Comparison of ENCODE assay signal across 34 cellular contexts in genomic region chr12:52402377-52402776, GRCh38. TPM values are rescaled to one million over a fixed set of nuclear protein-coding genes. Genes with fewer than 3 reads are reported as not detected.
"Had no signal": no experiment of that assay in that cellular context is flagged by ENCODE, and none has a peak within 500 bp of the region (broad histone marks: within the 10 kb centered on the region; RNA-seq: fewer than 3 reads in every experiment).

No MANE protein-coding gene starts in this region.

- H3K4me3 ChIP-seq: neural progenitor cell, ovary, psoas muscle, right lobe of liver, skin epidermis, smooth muscle cell, spleen, suprapubic skin, testis, tibial artery, transverse colon, upper lobe of right lung, uterus had no signal

- H3K36me3 ChIP-seq: neural progenitor cell, ovary, right lobe of liver, spleen, suprapubic skin, tibial artery, transverse colon, upper lobe of right lung, uterus had no signal

- H2AFZ ChIP-seq: parathyroid adenoma had no signal

- H3K9me3 ChIP-seq: ovary, psoas muscle, right lobe of liver, spleen, suprapubic skin, testis, tibial artery, transverse colon, upper lobe of right lung, uterus had no signal

- H3K27me3 Mint-ChIP-seq: stimulated activated naive CD8-positive, alpha-beta T cell treated with anti-CD3 and anti-CD28 coated beads, Interleukin-15, amount 100 ng/mL, for 72 hours had no signal

- H3K4me2 ChIP-seq: neural progenitor cell, smooth muscle cell had no signal

- ATAC-seq: naive thymus-derived CD4-positive, alpha-beta T cell; natural killer cell; psoas muscle; right cardiac atrium; right lobe of liver; stimulated activated memory B cell treated with anti-CD40 and anti-IgM and Interleukin-4, amounts not matched to agents 10 μg/mL and 1 μg/mL and 100 μg/mL, for 72 hours; stimulated activated naive CD8-positive, alpha-beta T cell treated with anti-CD3 and anti-CD28 coated beads, Interleukin-15, amount 100 ng/mL, for 72 hours; stimulated activated naive CD8-positive, alpha-beta T cell treated with anti-CD3 and anti-CD28 coated beads, Interleukin-15, Interleukin-2, amounts not matched to agents 100 U/mL and 50 U/mL, for 24 hours; upper lobe of right lung had no signal

- H3K36me3 Mint-ChIP-seq: naive thymus-derived CD4-positive, alpha-beta T cell; natural killer cell; neural progenitor cell; stimulated activated memory B cell treated with anti-CD40 and anti-IgM and Interleukin-4, amounts not matched to agents 10 μg/mL and 1 μg/mL and 100 μg/mL, for 72 hours; type B pancreatic cell had no signal

- H3K9me3 Mint-ChIP-seq: naive thymus-derived CD4-positive, alpha-beta T cell; natural killer cell; nephron; neural progenitor cell; stimulated activated memory B cell treated with anti-CD40 and anti-IgM and Interleukin-4, amounts not matched to agents 10 μg/mL and 1 μg/mL and 100 μg/mL, for 72 hours; stimulated activated naive CD8-positive, alpha-beta T cell treated with anti-CD3 and anti-CD28 coated beads, Interleukin-15, amount 100 ng/mL, for 72 hours; type B pancreatic cell had no signal

- H3K4me3 Mint-ChIP-seq: naive thymus-derived CD4-positive, alpha-beta T cell; natural killer cell; nephron; neural progenitor cell; stimulated activated memory B cell treated with anti-CD40 and anti-IgM and Interleukin-4, amounts not matched to agents 10 μg/mL and 1 μg/mL and 100 μg/mL, for 72 hours; stimulated activated naive CD8-positive, alpha-beta T cell treated with anti-CD3 and anti-CD28 coated beads, Interleukin-15, amount 100 ng/mL, for 72 hours; type B pancreatic cell had no signal

- H3K79me2 ChIP-seq: parathyroid adenoma had no signal

- H3K27me3 ChIP-seq: neural progenitor cell, ovary, right lobe of liver, testis, transverse colon, uterus had no signal

- H3K27ac ChIP-seq: neural progenitor cell, ovary, parathyroid adenoma, psoas muscle, right lobe of liver, skin epidermis, spleen, suprapubic skin, testis, tibial artery, transverse colon, upper lobe of right lung, uterus had no signal

- H3K27ac Mint-ChIP-seq: naive thymus-derived CD4-positive, alpha-beta T cell; natural killer cell; nephron; neural progenitor cell; stimulated activated memory B cell treated with anti-CD40 and anti-IgM and Interleukin-4, amounts not matched to agents 10 μg/mL and 1 μg/mL and 100 μg/mL, for 72 hours; type B pancreatic cell had no signal

- H3K9ac ChIP-seq: neural progenitor cell, parathyroid adenoma had no signal

- H3K4me1 ChIP-seq: parathyroid adenoma, psoas muscle, right lobe of liver, spleen, suprapubic skin, testis, tibial artery, transverse colon, upper lobe of right lung, uterus had no signal

- H3K4me1 Mint-ChIP-seq: nephron; stimulated activated memory B cell treated with anti-CD40 and anti-IgM and Interleukin-4, amounts not matched to agents 10 μg/mL and 1 μg/mL and 100 μg/mL, for 72 hours had no signal

- DNase-seq: naive thymus-derived CD4-positive, alpha-beta T cell; natural killer cell; ovary; right cardiac atrium; right lobe of liver; spleen; stimulated activated CD4-positive, alpha-beta T cell treated with anti-CD3 and anti-CD28 coated beads, Interleukin-12 subunit alpha, Interleukin-12 subunit beta, amount 100 ng/mL, for 4 hours; stimulated activated CD4-positive, alpha-beta T cell treated with anti-CD3 and anti-CD28 coated beads, Interleukin-1b, Interleukin-23, amount 100 ng/mL, for 48 hours; stimulated activated CD4-positive, alpha-beta T cell treated with anti-CD3 and anti-CD28 coated beads, Interleukin-4, amount 100 ng/mL, for 1 hour; stimulated activated CD4-positive, alpha-beta T cell treated with anti-CD3 and anti-CD28 coated beads, Interleukin-4, amount 100 ng/mL, for 4 hours; stimulated activated CD8-positive, alpha-beta memory T cell treated with anti-CD3 and anti-CD28 coated beads, Interleukin-4, amount 100 ng/mL, for 48 hours; stimulated activated naive CD4-positive, alpha-beta T cell; stimulated activated naive CD8-positive, alpha-beta T cell treated with anti-CD3 and anti-CD28 coated beads, Interleukin-15, amount 100 ng/mL, for 72 hours; stimulated activated naive CD8-positive, alpha-beta T cell treated with anti-CD3 and anti-CD28 coated beads, Interleukin-15, Interleukin-2, amounts not matched to agents 100 U/mL and 50 U/mL, for 24 hours; substantia nigra; testis; tibial artery; transverse colon; upper lobe of right lung; uterus had no signal

RNA-seq across cellular contexts. Expression of gene KRT82, which starts 3.8 kb away (rescaled TPM):
- total RNA-seq: naive thymus-derived CD4-positive, alpha-beta T cell; natural killer cell; omental fat pad; ovary; progenitor cell of endocrine pancreas; psoas muscle; renal cortical epithelial cell; right cardiac atrium; right lobe of liver; smooth muscle cell; spleen; testis; transverse colon; upper lobe of right lung; urinary bladder; uterus had no signal
- polyA plus RNA-seq: naive thymus-derived CD4-positive, alpha-beta T cell; neural cell; ovary; psoas muscle; right cardiac atrium had no signal

RNA-seq across cellular contexts. Expression of gene KRT84, which starts 16.9 kb away (rescaled TPM):
- total RNA-seq: naive thymus-derived CD4-positive, alpha-beta T cell; natural killer cell; omental fat pad; ovary; progenitor cell of endocrine pancreas; psoas muscle; renal cortical epithelial cell; right cardiac atrium; right lobe of liver; transverse colon; upper lobe of right lung; urinary bladder had no signal
- polyA plus RNA-seq: naive thymus-derived CD4-positive, alpha-beta T cell; neural cell; ovary; psoas muscle; right cardiac atrium; spleen; urinary bladder had no signal

RNA-seq across cellular contexts. Expression of gene KRT75, which starts 31.8 kb away (rescaled TPM):
- total RNA-seq: naive thymus-derived CD4-positive, alpha-beta T cell; natural killer cell; omental fat pad; progenitor cell of endocrine pancreas; psoas muscle; renal cortical epithelial cell; right cardiac atrium; right lobe of liver; spleen; transverse colon; upper lobe of right lung; urinary bladder; uterus had no signal
- polyA plus RNA-seq: naive thymus-derived CD4-positive, alpha-beta T cell; neural cell; ovary; psoas muscle; spleen; urinary bladder had no signal

RNA-seq across cellular contexts. Expression of gene KRT85, which starts 35.1 kb away (rescaled TPM):
- total RNA-seq: naive thymus-derived CD4-positive, alpha-beta T cell; natural killer cell; omental fat pad; ovary; progenitor cell of endocrine pancreas; psoas muscle; renal cortical epithelial cell; right cardiac atrium; right lobe of liver; smooth muscle cell; transverse colon; upper lobe of right lung; urinary bladder had no signal
- polyA plus RNA-seq: naive thymus-derived CD4-positive, alpha-beta T cell; neural cell; ovary; psoas muscle; right cardiac atrium; smooth muscle cell; spleen; urinary bladder had no signal

RNA-seq across cellular contexts. Expression of gene KRT6B, which starts 49.6 kb away (rescaled TPM):
- total RNA-seq: naive thymus-derived CD4-positive, alpha-beta T cell; natural killer cell; progenitor cell of endocrine pancreas; right cardiac atrium; spleen; transverse colon; upper lobe of right lung; urinary bladder; uterus had no signal
- polyA plus RNA-seq: naive thymus-derived CD4-positive, alpha-beta T cell; neural cell; ovary; right cardiac atrium; urinary bladder had no signal
